8 cellular contexts compared by ENCODE assay signal in the genomic region with DNA sequence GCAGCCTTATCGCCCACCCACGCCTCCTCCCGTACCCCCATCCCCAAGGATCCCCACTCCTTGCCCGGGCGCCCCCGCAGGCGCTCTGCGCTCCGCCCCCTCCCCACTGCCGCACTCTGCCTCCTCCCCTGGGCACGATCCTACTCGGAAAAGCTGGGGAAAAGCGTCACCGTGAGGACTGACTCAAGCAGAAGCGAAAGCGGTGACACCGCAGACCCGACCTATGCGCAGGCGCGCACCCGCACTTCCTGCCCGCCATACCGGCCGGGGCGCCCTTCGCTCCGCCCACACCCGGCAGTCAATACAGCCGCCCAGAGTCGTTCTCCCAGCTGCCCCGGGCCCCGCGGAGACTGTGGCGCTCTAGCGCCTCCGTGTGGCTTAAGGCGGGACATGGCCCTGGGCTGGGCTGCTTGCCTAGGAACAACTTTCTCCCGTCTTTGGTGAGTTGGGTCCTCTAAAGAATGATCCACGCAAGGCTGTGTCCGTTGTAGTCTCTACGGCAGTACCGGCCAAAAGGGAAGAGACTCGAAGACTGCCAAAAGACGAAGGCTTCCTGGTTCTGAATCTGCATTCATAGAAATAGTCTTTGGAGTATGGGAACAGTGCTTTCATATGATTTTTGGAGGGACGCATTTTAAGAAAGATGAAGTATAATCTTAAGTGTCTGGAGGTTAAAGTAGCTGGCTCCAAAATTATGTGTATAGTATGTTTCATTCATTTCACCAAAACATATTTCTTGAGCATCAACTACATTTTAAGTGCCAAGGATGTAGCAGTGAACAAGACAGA. TPM values are rescaled to one million over a fixed set of nuclear protein-coding genes. Genes with fewer than 3 reads are reported as not detected.
A peak's percentile ranks its signal among the peaks of the same experiment; 100 is the strongest.
DNase-seq lines count a peak whose midpoint lies in the region; ATAC-seq lines count a peak whose summit lies in the region.

A gene (minus strand): TSS at position 207 of the 789 bp plus-strand sequence. CDS start 7,432 bp downstream, outside the sequence.

- H3K4me2 ChIP-seq in BLaER1 treated with 17β-estradiol and CSF1 and Interleukin-3, amounts not matched to agents 10 nM and 100 nM = peak within 1 kb of the TSS; percentile 73 to 92 (median 87)

- no peaks in the 10 kb centered on the region for H3K9me3 ChIP-seq in BLaER1 treated with 17β-estradiol and CSF1 and Interleukin-3, amounts not matched to agents 10 nM and 100 nM (replicated peaks in 1 of 11)

- H3K4me1 Mint-ChIP-seq in activated CD4-positive, alpha-beta T cell treated with anti-CD3 and anti-CD28 coated beads, Interleukin-2, amount 10 ng/mL, durations not matched to agents 7 days and 5 days = peaks cover 18% of the 10 kb centered on the region

- H3K9me3 Mint-ChIP-seq in activated CD4-positive, alpha-beta T cell treated with anti-CD3 and anti-CD28 coated beads, Interleukin-2, amount 10 ng/mL, durations not matched to agents 7 days and 5 days = no peaks in the 10 kb centered on the region

- H3K4me1 ChIP-seq in BLaER1 treated with 17β-estradiol and CSF1 and Interleukin-3, amounts not matched to agents 10 nM and 100 nM = peaks cover 12 to 19% (median 13%) of the 10 kb centered on the region in 10 experiments

- peaks cover 8% of the 10 kb centered on the region for H3K27me3 Mint-ChIP-seq in activated CD4-positive, alpha-beta T cell treated with anti-CD3 and anti-CD28 coated beads, Interleukin-2, amount 10 ng/mL, durations not matched to agents 7 days and 5 days

- H3K27me3 ChIP-seq in BLaER1 treated with 17β-estradiol and CSF1 and Interleukin-3, amounts not matched to agents 10 nM and 100 nM = no peaks in the 10 kb centered on the region

- CTCF ChIA-PET in activated CD4-positive, alpha-beta T cell treated with anti-CD3 and anti-CD28 coated beads, Interleukin-2, amount 10 ng/mL, durations not matched to agents 7 days and 5 days (lab: Charles Lee) = interaction anchor here (0.7 to 3.2 kb wide), 12 partner anchors 8 to 209 kb away, joined by 3 to 23 read pairs (median 6); no protein-coding TSS in a partner anchor

- no peaks in the 10 kb centered on the region for H3K36me3 ChIP-seq in BLaER1 treated with 17β-estradiol and CSF1 and Interleukin-3, amounts not matched to agents 10 nM and 100 nM

- no peaks in the 10 kb centered on the region for H3K36me3 Mint-ChIP-seq in activated CD4-positive, alpha-beta T cell treated with anti-CD3 and anti-CD28 coated beads, Interleukin-2, amount 10 ng/mL, durations not matched to agents 7 days and 5 days (ENCODE audit: low read depth)

- peak within 1 kb of the TSS; percentile 73 to 93 (median 86) for H3K27ac ChIP-seq in BLaER1 treated with 17β-estradiol and CSF1 and Interleukin-3, amounts not matched to agents 10 nM and 100 nM

- ATAC-seq in HG03469 (IDR thresholded peaks at IDR 0.05; ENCODE audit: unreplicated experiment) (peak; percentile 94), left lobe of liver (peak; percentile 96)

- H3K4me3 ChIP-seq in BLaER1 treated with 17β-estradiol and CSF1 and Interleukin-3, amounts not matched to agents 10 nM and 100 nM = peak within 1 kb of the TSS; percentile 61 to 76 (median 70)

- peak within 1 kb of the TSS; percentile 77 to 92 (median 87) for H3K9ac ChIP-seq in BLaER1 treated with 17β-estradiol and CSF1 and Interleukin-3, amounts not matched to agents 10 nM and 100 nM

- peak within 1 kb of the TSS; percentile 84 for H3K4me3 Mint-ChIP-seq in activated CD4-positive, alpha-beta T cell treated with anti-CD3 and anti-CD28 coated beads, Interleukin-2, amount 10 ng/mL, durations not matched to agents 7 days and 5 days

- H4K20me1 ChIP-seq in BLaER1 treated with 17β-estradiol and CSF1 and Interleukin-3, amounts not matched to agents 10 nM and 100 nM = no peaks in the 10 kb centered on the region

- DNase-seq in GM19240 (ENCODE audit: insufficient read length, low spot score) (peak; percentile 96), NCI-H526 treated with DMSO at 0.1 percent for 48 hours (lab: John Stamatoyannopoulos, UW) (peak; percentile 93), cortex of kidney (lab: John Stamatoyannopoulos, UW) (peak; percentile 80), left lobe of liver (ENCODE audit: low spot score) (peak; percentile 99)
- peak; percentile 95 for DNase-seq in activated CD4-positive, alpha-beta T cell treated with anti-CD3 and anti-CD28 coated beads, Interleukin-2, amount 10 ng/mL, durations not matched to agents 7 days and 5 days
- peak; percentile 96 to 98 for DNase-seq in stimulated activated CD4-positive, alpha-beta T cell treated with anti-CD3 and anti-CD28 coated beads, Interleukin-2, amount 100 ng/mL, for 48 hours

- POLR2A ChIA-PET in activated CD4-positive, alpha-beta T cell treated with anti-CD3 and anti-CD28 coated beads, Interleukin-2, amount 10 ng/mL, durations not matched to agents 7 days and 5 days (lab: Charles Lee) = no interaction called here

- H3K27ac Mint-ChIP-seq in activated CD4-positive, alpha-beta T cell treated with anti-CD3 and anti-CD28 coated beads, Interleukin-2, amount 10 ng/mL, durations not matched to agents 7 days and 5 days = peak within 1 kb of the TSS; percentile 95

RNA-seq across cellular contexts. Expression of the gene that starts here (rescaled TPM):
- total RNA-seq in activated CD4-positive, alpha-beta T cell treated with anti-CD3 and anti-CD28 coated beads, Interleukin-2, amount 10 ng/mL, durations not matched to agents 7 days and 5 days = 10 to 100 TPM; 19.1 to 23.5 TPM
- total RNA-seq in left lobe of liver = 16.3 TPM

Comparison
In these comparisons a context has a peak if more than half of its experiments do, and no peak if none do; other contexts are left out.
1. Peak in every context shown above with its lines: DNase-seq, ATAC-seq, H3K4me3 ChIP-seq and H3K27ac ChIP-seq.